8 cellular contexts compared by ENCODE assay signal in genomic region chr20:3470627-3471396, GRCh38. TPM values are rescaled to one million over a fixed set of nuclear protein-coding genes. Genes with fewer than 3 reads are reported as not detected.
DNase-seq lines count a peak whose midpoint lies in the region; ATAC-seq and TF ChIP-seq lines count a peak whose summit lies in the region.

ATRN (plus strand) TSS chr20:3471018; CDS start chr20:3471108, 90 bp downstream.

- H3K27me3 ChIP-seq in PC-9 (ENCODE audit: insufficient read depth, low read depth) (no peaks in the 10 kb centered on the region), muscle layer of duodenum (ENCODE audit: low read depth, low read length) (no peaks in the 10 kb centered on the region)

- no peaks in the 10 kb centered on the region for H3K9me2 ChIP-seq in PC-9 (ENCODE audit: insufficient read depth)

- peak within 1 kb of the TSS; percentile 80 for H3K4me3 ChIP-seq in PC-9
- peak within 1 kb of the TSS; percentile 83 to 99 for H3K4me3 ChIP-seq in muscle layer of duodenum (ENCODE audit: low read depth in 1 of 2, low read length in 2 of 2)

- CTCF ChIA-PET in PC-9 (lab: Charles Lee), result interaction anchor here (0.6 kb wide), 1 partner anchor 154 kb away, joined by 3 read pairs; no protein-coding TSS in a partner anchor

- H3K4me2 ChIP-seq in PC-9, result peak within 1 kb of the TSS; percentile 98

- H3K36me3 ChIP-seq in PC-9 (ENCODE audit: low read depth) (no peaks in the 10 kb centered on the region), muscle layer of duodenum (ENCODE audit: control insufficient read depth in 1 of 2, insufficient read depth in 2 of 2, low read length in 2 of 2) (no peaks in the 10 kb centered on the region)

- no peaks in the 10 kb centered on the region for H3K9me3 ChIP-seq in PC-9 (ENCODE audit: insufficient read depth, low read depth)
- no peaks in the 10 kb centered on the region for H3K9me3 ChIP-seq in muscle layer of duodenum (ENCODE audit: control insufficient read depth in 1 of 2, low read length in 2 of 2)

- H3K27ac ChIP-seq in PC-9, result no peak within 1 kb of the TSS
- H3K27ac ChIP-seq in muscle layer of duodenum (ENCODE audit: low read length), result peak within 1 kb of the TSS; percentile 77

- DNase-seq in DMS114 treated with DMSO at 0.1 percent for 48 hours (lab: John Stamatoyannopoulos, UW; ENCODE audit: unreplicated experiment), result peak; percentile 70
- DNase-seq in HuH-7.5 (ENCODE audit: low spot score), result peak; percentile 92
- peak; percentile 49 to 91 for DNase-seq in PC-9
- peak; percentile 95 to 97 for DNase-seq in activated T-cell treated with anti-CD3 and anti-CD28 coated beads, Interleukin-2, amount 50 U/mL, for 48 hours
- DNase-seq in stimulated activated CD8-positive, alpha-beta memory T cell treated with anti-CD3 and anti-CD28 coated beads, Interleukin-7, amount 100 ng/mL, for 1 hour (ENCODE audit: low read depth in 2 of 2), result peak; percentile 76 to 80

- H3F3A ChIP-seq in PC-9 (ENCODE audit: insufficient read depth, low read depth), result no peaks in the 10 kb centered on the region

- intact Hi-C loops in PC-9 (cut with micrococcal nuclease; ENCODE audit: unreplicated experiment), result loop anchor here (1.0 to 10.0 kb wide), 2 partner anchors 63 to 246 kb away; no protein-coding TSS in a partner anchor

- no peak for TF ChIP-seq CTCF in PC-9 (conservative IDR thresholded peaks at IDR 0.05)

- peak within 1 kb of the TSS; percentile 98 for H2AFZ ChIP-seq in PC-9

- H3K4me1 ChIP-seq in PC-9 (replicated peaks; ENCODE audit: insufficient read depth), result peaks cover 22% of the 10 kb centered on the region
- peaks cover 19 to 26% of the 10 kb centered on the region in 2 donors for H3K4me1 ChIP-seq in muscle layer of duodenum (ENCODE audit: control insufficient read depth in 1 of 2, insufficient read depth in 2 of 2, low read length in 2 of 2)

- no peaks in the 10 kb centered on the region; the same call in 1 of the 2 replicates for H4K20me1 ChIP-seq in PC-9 (ENCODE audit: insufficient read depth)

- peak; percentile 81 for ATAC-seq in GM21515 (IDR thresholded peaks at IDR 0.05; ENCODE audit: unreplicated experiment)
- ATAC-seq in esophagus mucosa, result peak; percentile 98

- no TSS peak for BruUV-seq in PC-9 (replicated peaks; lab: Mats Ljungman, UMichigan)

- POLR2A ChIA-PET in PC-9 (lab: Charles Lee; ENCODE audit: unreplicated experiment), result interaction anchor here (0.6 kb wide), 2 partner anchors 9 to 13 kb away, joined by 4 read pairs; no protein-coding TSS in a partner anchor

- peaks cover 39% of the 10 kb centered on the region for H3K79me2 ChIP-seq in PC-9 (ENCODE audit: low read depth)

RNA-seq across cellular contexts. Expression of gene ATRN, which starts in this region (rescaled TPM):
- 34.9 and 35.0 TPM in 2 replicates for total RNA-seq in PC-9 (2021)
- 14.7 TPM for total RNA-seq in esophagus mucosa
